Comparison of ENCODE assay signal across 14 cellular contexts in the genomic region with DNA sequence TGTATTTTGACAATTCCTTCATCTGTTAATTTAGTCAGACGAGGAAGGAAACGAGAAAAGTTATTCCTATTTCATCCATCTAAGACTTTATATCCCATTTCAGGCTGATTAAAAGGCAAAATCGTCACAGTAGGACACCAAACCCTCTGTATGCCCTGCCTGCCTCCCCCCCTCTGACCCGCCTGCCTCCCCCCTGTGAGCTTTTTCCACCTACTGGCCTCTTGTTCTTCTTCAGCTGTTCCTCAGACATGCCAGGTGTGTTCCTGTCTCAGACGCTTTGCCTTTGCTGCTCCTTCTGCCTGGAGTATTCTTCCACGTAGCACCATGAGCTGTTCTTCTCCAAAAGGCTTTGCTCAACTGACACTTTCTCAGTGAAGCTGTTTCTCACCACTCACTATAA.
DNase-seq lines count a peak whose midpoint lies in the region; ATAC-seq and TF ChIP-seq lines count a peak whose summit lies in the region.
"Had no signal": no experiment of that assay in that cellular context is flagged by ENCODE, and none has a peak within 500 bp of the region (broad histone marks: within the 10 kb centered on the region; RNA-seq: fewer than 3 reads in every experiment).

No MANE protein-coding gene starts in this region.

- H3K4me3 ChIP-seq in H7 (ENCODE audit: insufficient read depth, low read depth, low read length), result no peak overlapping the region
- peak overlapping the region; percentile 32 for H3K4me3 ChIP-seq in iPS-20b (ENCODE audit: low read length)
- H3K4me3 ChIP-seq: A549 had no signal

- peaks cover 42% of the 10 kb centered on the region for H3K4me1 Mint-ChIP-seq in WTC11
- H3K4me1 Mint-ChIP-seq in stimulated activated effector memory CD8-positive, alpha-beta T cell treated with anti-CD3 and anti-CD28 coated beads, Interleukin-12 subunit alpha, Interleukin-12 subunit beta, amount 100 ng/mL, for 72 hours, result no peaks in the 10 kb centered on the region
- peaks cover 2% of the 10 kb centered on the region for H3K4me1 Mint-ChIP-seq in activated CD4-positive, alpha-beta T cell treated with anti-CD3 and anti-CD28 coated beads, Interleukin-2, amount 10 ng/mL, durations not matched to agents 24 days and 14 days

- peak overlapping the region; percentile 3; the same call in 1 of the 2 replicates for H3K27ac Mint-ChIP-seq in WTC11
- peak overlapping the region; percentile 29 for H3K27ac Mint-ChIP-seq in stimulated activated effector memory CD8-positive, alpha-beta T cell treated with anti-CD3 and anti-CD28 coated beads, Interleukin-12 subunit alpha, Interleukin-12 subunit beta, amount 100 ng/mL, for 72 hours
- H3K27ac Mint-ChIP-seq in activated CD4-positive, alpha-beta T cell treated with anti-CD3 and anti-CD28 coated beads, Interleukin-2, amount 10 ng/mL, durations not matched to agents 24 days and 14 days, result no peak overlapping the region

- DNase-seq in H7 (peak; percentile 44), WTC11 (ENCODE audit: low spot score) (no peak), mucosa of gallbladder (ENCODE audit: low spot score) (no peak)
- peak in 1 of 2 donors; percentile 13 for DNase-seq in stimulated activated effector memory CD8-positive, alpha-beta T cell treated with anti-CD3 and anti-CD28 coated beads, Interleukin-12 subunit alpha, Interleukin-12 subunit beta, amount 100 ng/mL, for 72 hours (ENCODE audit: low spot score in 2 of 2)
- DNase-seq in activated CD4-positive, alpha-beta T cell treated with anti-CD3 and anti-CD28 coated beads, Interleukin-2, amount 10 ng/mL, durations not matched to agents 24 days and 14 days, result no peak
- DNase-seq: BE2C; CD4-positive, alpha-beta memory T cell; DMS79; GDM1 had no signal

- H3K27me3 ChIP-seq in H7 (ENCODE audit: control insufficient read depth, insufficient read depth, low read length) (no peaks in the 10 kb centered on the region), iPS-20b (ENCODE audit: insufficient read depth, low read length) (no peaks in the 10 kb centered on the region)
- H3K27me3 ChIP-seq: BE2C had no signal

- POLR2A ChIA-PET in WTC11 (lab: Charles Lee), result no interaction called here

- no peaks in the 10 kb centered on the region for H3K9me3 ChIP-seq in iPS-20b (ENCODE audit: insufficient read depth, low read depth, low read length)
- H3K9me3 ChIP-seq: A549, BE2C had no signal

- H3K36me3 ChIP-seq in H7 (replicated peaks; ENCODE audit: control insufficient read depth, insufficient read depth, low read length) (no peaks in the 10 kb centered on the region), iPS-20b (ENCODE audit: insufficient read depth, low read depth, low read length) (no peaks in the 10 kb centered on the region)
- H3K36me3 ChIP-seq: BE2C had no signal

- ATAC-seq in WTC11 (peak; percentile 44; the same call in 1 of the 2 replicates), HG03439 (IDR thresholded peaks at IDR 0.05; ENCODE audit: unreplicated experiment) (no peak)
- ATAC-seq in stimulated activated effector memory CD8-positive, alpha-beta T cell treated with anti-CD3 and anti-CD28 coated beads, Interleukin-12 subunit alpha, Interleukin-12 subunit beta, amount 100 ng/mL, for 72 hours, result no peak
- ATAC-seq: A549 had no signal

- H3K9me3 Mint-ChIP-seq in WTC11, result no peaks in the 10 kb centered on the region
- no peaks in the 10 kb centered on the region for H3K9me3 Mint-ChIP-seq in stimulated activated effector memory CD8-positive, alpha-beta T cell treated with anti-CD3 and anti-CD28 coated beads, Interleukin-12 subunit alpha, Interleukin-12 subunit beta, amount 100 ng/mL, for 72 hours
- H3K9me3 Mint-ChIP-seq in activated CD4-positive, alpha-beta T cell treated with anti-CD3 and anti-CD28 coated beads, Interleukin-2, amount 10 ng/mL, durations not matched to agents 24 days and 14 days, result no peaks in the 10 kb centered on the region
- H3K9me3 Mint-ChIP-seq: IgD-negative memory B cell had no signal

- no peaks in the 10 kb centered on the region for H3K27me3 Mint-ChIP-seq in WTC11 (ENCODE audit: low read depth)
- H3K27me3 Mint-ChIP-seq in activated CD4-positive, alpha-beta T cell treated with anti-CD3 and anti-CD28 coated beads, Interleukin-2, amount 10 ng/mL, durations not matched to agents 24 days and 14 days, result no peaks in the 10 kb centered on the region
- H3K27me3 Mint-ChIP-seq: CD4-positive, alpha-beta memory T cell had no signal

- CTCF ChIA-PET in WTC11 (lab: Charles Lee), result interaction anchor here (0.6 to 1.5 kb wide), 2 partner anchors 11 to 176 kb away, joined by 4 to 5 read pairs; no protein-coding TSS in a partner anchor

- intact Hi-C loops in activated CD4-positive, alpha-beta T cell treated with anti-CD3 and anti-CD28 coated beads, Interleukin-2, amount 10 ng/mL, durations not matched to agents 24 days and 14 days (cut with micrococcal nuclease), result no loop called here

- H3K9ac ChIP-seq in iPS-20b (ENCODE audit: low read depth, low read length), result no peak overlapping the region

- TF ChIP-seq CTCF in WTC11 (IDR thresholded peaks at IDR 0.05), result no peak

- no peak overlapping the region for H3K27ac ChIP-seq in iPS-20b (ENCODE audit: low read length)
- H3K27ac ChIP-seq: A549, C4-2B had no signal

- H3K36me3 Mint-ChIP-seq in WTC11, result no peaks in the 10 kb centered on the region
- no peaks in the 10 kb centered on the region for H3K36me3 Mint-ChIP-seq in stimulated activated effector memory CD8-positive, alpha-beta T cell treated with anti-CD3 and anti-CD28 coated beads, Interleukin-12 subunit alpha, Interleukin-12 subunit beta, amount 100 ng/mL, for 72 hours
- no peaks in the 10 kb centered on the region for H3K36me3 Mint-ChIP-seq in activated CD4-positive, alpha-beta T cell treated with anti-CD3 and anti-CD28 coated beads, Interleukin-2, amount 10 ng/mL, durations not matched to agents 24 days and 14 days (ENCODE audit: low read depth)
- H3K36me3 Mint-ChIP-seq: CD4-positive, alpha-beta memory T cell had no signal

- peak overlapping the region; percentile 31; the same call in 1 of the 2 replicates for H3K4me3 Mint-ChIP-seq in WTC11
- no peak overlapping the region for H3K4me3 Mint-ChIP-seq in stimulated activated effector memory CD8-positive, alpha-beta T cell treated with anti-CD3 and anti-CD28 coated beads, Interleukin-12 subunit alpha, Interleukin-12 subunit beta, amount 100 ng/mL, for 72 hours
- no peak overlapping the region for H3K4me3 Mint-ChIP-seq in activated CD4-positive, alpha-beta T cell treated with anti-CD3 and anti-CD28 coated beads, Interleukin-2, amount 10 ng/mL, durations not matched to agents 24 days and 14 days
- H3K4me3 Mint-ChIP-seq: CD4-positive, alpha-beta memory T cell; IgD-negative memory B cell had no signal

- peaks cover 36% of the 10 kb centered on the region; the same call in 1 of the 2 replicates for H3K4me1 ChIP-seq in iPS-20b (ENCODE audit: insufficient read depth, low read length)
- H3K4me1 ChIP-seq: A549, BE2C had no signal

TF ChIP-seq in WTC11, 78 proteins besides CTCF, POLR2A, EP300 and RAD21:
- TF ChIP-seq, protein P1, sequence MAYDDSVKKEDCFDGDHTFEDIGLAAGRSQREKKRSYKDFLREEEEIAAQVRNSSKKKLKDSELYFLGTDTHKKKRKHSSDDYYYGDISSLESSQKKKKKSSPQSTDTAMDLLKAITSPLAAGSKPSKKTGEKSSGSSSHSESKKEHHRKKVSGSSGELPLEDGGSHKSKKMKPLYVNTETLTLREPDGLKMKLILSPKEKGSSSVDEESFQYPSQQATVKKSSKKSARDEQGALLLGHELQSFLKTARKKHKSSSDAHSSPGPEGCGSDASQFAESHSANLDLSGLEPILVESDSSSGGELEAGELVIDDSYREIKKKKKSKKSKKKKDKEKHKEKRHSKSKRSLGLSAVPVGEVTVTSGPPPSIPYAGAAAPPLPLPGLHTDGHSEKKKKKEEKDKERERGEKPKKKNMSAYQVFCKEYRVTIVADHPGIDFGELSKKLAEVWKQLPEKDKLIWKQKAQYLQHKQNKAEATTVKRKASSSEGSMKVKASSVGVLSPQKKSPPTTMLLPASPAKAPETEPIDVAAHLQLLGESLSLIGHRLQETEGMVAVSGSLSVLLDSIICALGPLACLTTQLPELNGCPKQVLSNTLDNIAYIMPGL (CRISPR knock-in tag; IDR thresholded peaks at IDR 0.05), result no peak
- peak; percentile 41 for TF ChIP-seq ZNF423 (CRISPR knock-in tag; IDR thresholded peaks at IDR 0.05)
